ENCODE assay signal across 1 cellular context in the genomic region with DNA sequence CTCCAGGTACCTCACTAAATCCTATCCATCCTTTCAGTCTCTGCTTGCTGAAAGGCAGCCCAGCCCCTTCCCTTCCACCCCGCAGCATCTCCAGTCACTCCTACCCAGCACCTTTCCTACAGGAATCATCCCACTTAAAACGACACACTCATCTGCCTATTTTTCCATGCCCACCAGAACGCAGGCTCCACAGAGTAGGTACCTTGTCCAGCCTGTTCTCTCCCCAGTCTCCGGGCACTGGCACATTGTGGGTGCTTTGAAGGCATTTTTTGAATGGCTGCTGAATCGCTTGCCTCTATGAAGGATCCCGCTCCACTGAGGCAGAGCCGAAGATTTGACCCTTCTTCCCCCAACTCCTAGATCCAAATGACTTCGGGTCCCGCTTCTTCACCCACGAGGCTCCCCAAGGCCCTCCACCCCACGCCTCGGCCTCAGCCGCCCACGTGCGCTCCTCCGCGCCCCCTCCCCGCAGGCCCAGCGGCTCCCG.
TF ChIP-seq lines count a peak whose summit lies in the region.

No MANE protein-coding gene starts in this region.

TF ChIP-seq in HepG2, 621 proteins besides CTCF, POLR2A, EP300 and RAD21:
- TF ChIP-seq ZNF329 (CRISPR knock-in tag; IDR thresholded peaks at IDR 0.05; ENCODE audit: low read depth) (0 out of 2 replicates have a peak, but pooled peaks have one; percentile 6), RFX1 (IDR thresholded peaks at IDR 0.05) (no peak)
